In the genomic region with DNA sequence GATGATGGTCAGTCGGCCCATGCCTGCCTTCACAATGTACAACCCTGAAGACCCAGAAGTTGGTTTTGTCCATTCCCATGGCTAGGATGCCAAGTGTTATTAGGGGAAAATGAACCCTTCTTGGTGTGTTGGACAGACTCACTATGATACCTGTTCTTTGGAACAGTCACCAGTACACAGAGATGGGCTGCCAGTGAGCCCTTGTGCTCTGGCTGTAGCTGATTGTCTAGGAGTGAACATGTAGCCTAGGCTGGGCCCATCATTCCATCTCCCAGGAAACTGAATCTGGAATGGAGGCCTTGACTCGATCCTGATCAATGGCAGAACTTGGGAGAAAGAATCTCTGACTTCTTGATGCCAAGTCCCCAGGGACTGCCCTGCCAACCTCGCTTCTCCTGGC, we compare ENCODE assay signal across 1 cellular context.
TF ChIP-seq lines count a peak whose summit lies in the region.

No MANE protein-coding gene starts in this region.

TF ChIP-seq in H1, 55 proteins besides CTCF, POLR2A, EP300 and RAD21:
- TF ChIP-seq, protein P1, sequence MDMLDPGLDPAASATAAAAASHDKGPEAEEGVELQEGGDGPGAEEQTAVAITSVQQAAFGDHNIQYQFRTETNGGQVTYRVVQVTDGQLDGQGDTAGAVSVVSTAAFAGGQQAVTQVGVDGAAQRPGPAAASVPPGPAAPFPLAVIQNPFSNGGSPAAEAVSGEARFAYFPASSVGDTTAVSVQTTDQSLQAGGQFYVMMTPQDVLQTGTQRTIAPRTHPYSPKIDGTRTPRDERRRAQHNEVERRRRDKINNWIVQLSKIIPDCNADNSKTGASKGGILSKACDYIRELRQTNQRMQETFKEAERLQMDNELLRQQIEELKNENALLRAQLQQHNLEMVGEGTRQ (IDR thresholded peaks at IDR 0.05; ENCODE audit: low read length), result no peak
- TF ChIP-seq SUZ12 (IDR thresholded peaks at IDR 0.05; ENCODE audit: low read length) (no peak), TAF7 (optimal IDR thresholded peaks at IDR 0.05; ENCODE audit: borderline replicate concordance, low read depth, low read length) (no peak), KDM1A (IDR thresholded peaks at IDR 0.05; ENCODE audit: borderline replicate concordance, low read length) (no peak), NANOG (IDR thresholded peaks at IDR 0.05; ENCODE audit: insufficient read depth, low read depth, low read length, poor library complexity, severe bottlenecking) (no peak), SRF (IDR thresholded peaks at IDR 0.05; ENCODE audit: low read depth, low read length) (no peak), ZNF274 (IDR thresholded peaks at IDR 0.05; ENCODE audit: borderline replicate concordance, extremely low read depth, low read length) (no peak)
